In genomic region chr1:226135059-226135651, GRCh38 we compare ENCODE assay signal across 9 cellular contexts. TPM values are rescaled to one million over a fixed set of nuclear protein-coding genes. Genes with fewer than 3 reads are reported as not detected.
DNase-seq lines count a peak whose midpoint lies in the region; ATAC-seq and TF ChIP-seq lines count a peak whose summit lies in the region.
"Had no signal": no experiment of that assay in that cellular context is flagged by ENCODE, and none has a peak within 500 bp of the region (broad histone marks: within the 10 kb centered on the region; RNA-seq: fewer than 3 reads in every experiment).

No MANE protein-coding gene starts in this region.

- H3K4me1 ChIP-seq in heart left ventricle (peaks cover 0 to 17% (median 6%) of the 10 kb centered on the region in 12 donors), sigmoid colon (peaks cover 0 to 20% (median 18%) of the 10 kb centered on the region in 4 donors)
- H3K4me1 ChIP-seq: HAP-1 had no signal

- no peak overlapping the region for H3K27ac ChIP-seq in heart left ventricle
- H3K27ac ChIP-seq in sigmoid colon = peak overlapping the region in 3 of 4 donors; percentile 14 to 54 (median 45)

- intact Hi-C loops in heart left ventricle (cut with DNase I) (loop anchor here in 1 of 10 donors (10.0 kb wide), 1 partner anchor 200 kb away; no protein-coding TSS in a partner anchor), sigmoid colon (cut with DNase I) (loop anchor here (10.0 kb wide), 1 partner anchor 200 kb away; no protein-coding TSS in a partner anchor)

- ATAC-seq in heart left ventricle (peak; percentile 25 to 81 (median 74)), GM18868 (IDR thresholded peaks at IDR 0.05; ENCODE audit: unreplicated experiment) (no peak)

- DNase-seq in HuH-7 (ENCODE audit: low spot score) (peak; percentile 44), SHP77 (lab: John Stamatoyannopoulos, UW) (peak; percentile 66 to 82), heart left ventricle (peak in 3 of 5 donors; percentile 33 to 50 (median 49)), sigmoid colon (peak; percentile 77), medulla oblongata (ENCODE audit: extremely low spot score) (no peak), NCI-H2227 (lab: John Stamatoyannopoulos, UW; ENCODE audit: unreplicated experiment) (no peak), MG63 (no peak)

- H3K4me3 ChIP-seq in heart left ventricle = peak overlapping the region in 1 of 12 donors; percentile 2
- H3K4me3 ChIP-seq in sigmoid colon = peak overlapping the region in 2 of 4 donors; percentile 15 to 28
- H3K4me3 ChIP-seq in MG63 = no peak overlapping the region
- H3K4me3 ChIP-seq: HAP-1 had no signal

- no peaks in the 10 kb centered on the region for H3K9me3 ChIP-seq in heart left ventricle
- no peaks in the 10 kb centered on the region for H3K9me3 ChIP-seq in sigmoid colon
- H3K9me3 ChIP-seq in MG63 = no peaks in the 10 kb centered on the region
- H3K9me3 ChIP-seq: HAP-1 had no signal

- no peak for TF ChIP-seq EP300 in sigmoid colon (IDR thresholded peaks at IDR 0.05)

- no peaks in the 10 kb centered on the region for H3K36me3 ChIP-seq in heart left ventricle
- no peaks in the 10 kb centered on the region for H3K36me3 ChIP-seq in sigmoid colon
- peaks cover 4% of the 10 kb centered on the region; the same call in 1 of the 2 replicates for H3K36me3 ChIP-seq in MG63
- H3K36me3 ChIP-seq: HAP-1 had no signal

- 25 to 43% (median 29%) methylated on average over 20 to 21 of the region's 21 CpGs for WGBS in heart left ventricle, 4 donors
- WGBS in sigmoid colon, 2 donors = 15 to 56% methylated on average over 21 of the region's 21 CpGs

- no peak for TF ChIP-seq CTCF in heart left ventricle (IDR thresholded peaks at IDR 0.05)
- TF ChIP-seq CTCF in sigmoid colon (IDR thresholded peaks at IDR 0.05) = no peak

- TF ChIP-seq POLR2A in heart left ventricle (IDR thresholded peaks at IDR 0.05) (no peak), sigmoid colon (IDR thresholded peaks at IDR 0.05) (no peak)

- H3K27me3 ChIP-seq in heart left ventricle = no peaks in the 10 kb centered on the region
- no peaks in the 10 kb centered on the region for H3K27me3 ChIP-seq in sigmoid colon
- H3K27me3 ChIP-seq in MG63 = no peaks in the 10 kb centered on the region

RNA-seq across cellular contexts. Expression of gene ACBD3, which starts 51.4 kb away (rescaled TPM):
- 10 to 100 TPM; 23.6 to 39.1 (median 28.4) TPM for total RNA-seq in heart left ventricle
- 10 to 100 TPM in 1 of 2 donors, 1 to 10 TPM in 1; 9.3 to 24.3 TPM for polyA plus RNA-seq in heart left ventricle
- total RNA-seq in sigmoid colon = 10 to 100 TPM; 32.9 to 37.8 (median 33.9) TPM
- polyA plus RNA-seq in sigmoid colon = 10 to 100 TPM; 23.7 to 29.4 (median 28.4) TPM
- 27.3 and 46.5 TPM in 2 replicates for total RNA-seq in MG63 (2014; rRNA removed; shearing (Covaris generic); ENCODE audit: low replicate concordance)

Comparison
In these comparisons a context has a peak if more than half of its experiments do, and no peak if none do; other contexts are left out.
1. DNase-seq: peak in HuH-7 (single experiment), SHP77 (2 of 2), heart left ventricle (3 of 5) and sigmoid colon (single experiment); none in medulla oblongata (single experiment), NCI-H2227 (single experiment) and MG63 (single experiment).
2. H3K27ac ChIP-seq: peak in sigmoid colon (3 of 4); none in heart left ventricle (0 of 12).